ENCODE assay signal across 16 cellular contexts in the genomic region with DNA sequence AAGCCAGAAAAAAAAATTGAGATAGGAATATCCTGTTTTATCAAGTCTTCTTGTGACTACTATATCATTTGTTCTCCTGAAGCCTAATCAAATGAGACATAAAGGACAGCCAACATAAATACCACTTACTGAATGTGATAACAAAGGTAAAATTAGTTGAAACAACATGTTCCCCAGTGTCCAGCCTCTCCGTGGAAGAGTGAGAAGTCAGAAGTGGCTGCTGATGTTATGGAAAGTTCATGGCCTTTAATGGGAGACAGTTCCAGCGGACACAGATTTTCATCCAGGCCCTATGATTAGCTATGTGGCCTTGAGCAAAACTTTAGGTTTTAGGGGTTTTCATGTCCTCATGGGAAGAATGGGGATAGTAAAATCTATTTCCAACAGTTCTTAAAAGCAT.
DNase-seq lines count a peak whose midpoint lies in the region; ATAC-seq and TF ChIP-seq lines count a peak whose summit lies in the region.
"Had no signal": no experiment of that assay in that cellular context is flagged by ENCODE, and none has a peak within 500 bp of the region (broad histone marks: within the 10 kb centered on the region; RNA-seq: fewer than 3 reads in every experiment).

No MANE protein-coding gene starts in this region.

- intact Hi-C loops in heart left ventricle (cut with DNase I) = no loop called here
- intact Hi-C loops in right cardiac atrium (cut with DNase I) = no loop called here
- intact Hi-C loops in left ventricle myocardium inferior (cut with micrococcal nuclease) = no loop called here
- intact Hi-C loops in testis (cut with DNase I; ENCODE audit: low total_unique reads) = no loop called here

- 59 to 65% (median 63%) methylated on average over 2 of the region's 2 CpGs for WGBS in heart left ventricle, 4 donors
- 52% methylated on average over 2 of the region's 2 CpGs for WGBS in right cardiac atrium
- 44 to 46% methylated on average over 2 of the region's 2 CpGs for WGBS in testis, 2 donors

- TF ChIP-seq POLR2A in heart left ventricle (IDR thresholded peaks at IDR 0.05) (no peak), testis (IDR thresholded peaks at IDR 0.05) (no peak)

- TF ChIP-seq CTCF in heart left ventricle (IDR thresholded peaks at IDR 0.05) (no peak), right atrium auricular region (IDR thresholded peaks at IDR 0.05) (no peak), left ventricle myocardium inferior (IDR thresholded peaks at IDR 0.05; ENCODE audit: borderline replicate concordance) (no peak), testis (IDR thresholded peaks at IDR 0.05) (no peak)

- no peaks in the 10 kb centered on the region for H3K9me3 ChIP-seq in heart left ventricle
- no peaks in the 10 kb centered on the region for H3K9me3 ChIP-seq in right atrium auricular region
- H3K9me3 ChIP-seq in right cardiac atrium (ENCODE audit: control insufficient read depth, low read length) = no peaks in the 10 kb centered on the region
- no peaks in the 10 kb centered on the region for H3K9me3 ChIP-seq in left ventricle myocardium inferior (replicated peaks)
- no peaks in the 10 kb centered on the region for H3K9me3 ChIP-seq in testis
- H3K9me3 ChIP-seq: HAP-1 had no signal

- no peak overlapping the region for H3K27ac ChIP-seq in heart left ventricle
- no peak overlapping the region for H3K27ac ChIP-seq in right atrium auricular region
- H3K27ac ChIP-seq in right cardiac atrium (ENCODE audit: low read length) = no peak overlapping the region
- H3K27ac ChIP-seq in left ventricle myocardium inferior (replicated peaks) = no peak overlapping the region
- H3K27ac ChIP-seq in testis = peak overlapping the region in 1 of 2 donors; percentile 33

- ATAC-seq in heart left ventricle (peak in 3 of 4 donors; percentile 34 to 72 (median 66)), right cardiac atrium (peak; percentile 79 to 90), GM18870 (IDR thresholded peaks at IDR 0.05; ENCODE audit: unreplicated experiment) (no peak)

- H3K4me3 ChIP-seq in heart left ventricle (no peak overlapping the region), right atrium auricular region (no peak overlapping the region), right cardiac atrium (ENCODE audit: low read length) (no peak overlapping the region), left ventricle myocardium inferior (no peak overlapping the region), testis (no peak overlapping the region)
- H3K4me3 ChIP-seq: HAP-1 had no signal

- H3K36me3 ChIP-seq in heart left ventricle (no peaks in the 10 kb centered on the region), right atrium auricular region (no peaks in the 10 kb centered on the region), left ventricle myocardium inferior (no peaks in the 10 kb centered on the region), testis (ENCODE audit: low read depth, missing control alignments) (no peaks in the 10 kb centered on the region)
- H3K36me3 ChIP-seq: HAP-1 had no signal

- H3K4me1 ChIP-seq in heart left ventricle (no peaks in the 10 kb centered on the region), right atrium auricular region (no peaks in the 10 kb centered on the region), right cardiac atrium (ENCODE audit: control insufficient read depth, insufficient read depth, low read length) (no peaks in the 10 kb centered on the region), left ventricle myocardium inferior (no peaks in the 10 kb centered on the region), testis (no peaks in the 10 kb centered on the region)
- H3K4me1 ChIP-seq: HAP-1 had no signal

- no peak for DNase-seq in heart left ventricle
- no peak for DNase-seq in right atrium auricular region (ENCODE audit: low spot score)
- peak in 1 of 3 donors; percentile 22 for DNase-seq in right cardiac atrium
- DNase-seq in left ventricle myocardium inferior = no peak
- peak; percentile 15 for DNase-seq in testis
- DNase-seq: C1 segment of cervical spinal cord; Calu3; CD4-positive, alpha-beta memory T cell; COR-L47; DMS53; DMS79 treated with DMSO at 0.1 percent for 48 hours; GF-D8; GOT3; HFFc6 had no signal

- no peaks in the 10 kb centered on the region for H3K27me3 ChIP-seq in heart left ventricle
- no peaks in the 10 kb centered on the region for H3K27me3 ChIP-seq in right atrium auricular region
- H3K27me3 ChIP-seq in right cardiac atrium (ENCODE audit: control insufficient read depth, insufficient read depth) = no peaks in the 10 kb centered on the region
- no peaks in the 10 kb centered on the region for H3K27me3 ChIP-seq in left ventricle myocardium inferior (ENCODE audit: low read depth)
- no peaks in the 10 kb centered on the region for H3K27me3 ChIP-seq in testis
